ENCODE assay signal across 1 cellular context in the genomic region with DNA sequence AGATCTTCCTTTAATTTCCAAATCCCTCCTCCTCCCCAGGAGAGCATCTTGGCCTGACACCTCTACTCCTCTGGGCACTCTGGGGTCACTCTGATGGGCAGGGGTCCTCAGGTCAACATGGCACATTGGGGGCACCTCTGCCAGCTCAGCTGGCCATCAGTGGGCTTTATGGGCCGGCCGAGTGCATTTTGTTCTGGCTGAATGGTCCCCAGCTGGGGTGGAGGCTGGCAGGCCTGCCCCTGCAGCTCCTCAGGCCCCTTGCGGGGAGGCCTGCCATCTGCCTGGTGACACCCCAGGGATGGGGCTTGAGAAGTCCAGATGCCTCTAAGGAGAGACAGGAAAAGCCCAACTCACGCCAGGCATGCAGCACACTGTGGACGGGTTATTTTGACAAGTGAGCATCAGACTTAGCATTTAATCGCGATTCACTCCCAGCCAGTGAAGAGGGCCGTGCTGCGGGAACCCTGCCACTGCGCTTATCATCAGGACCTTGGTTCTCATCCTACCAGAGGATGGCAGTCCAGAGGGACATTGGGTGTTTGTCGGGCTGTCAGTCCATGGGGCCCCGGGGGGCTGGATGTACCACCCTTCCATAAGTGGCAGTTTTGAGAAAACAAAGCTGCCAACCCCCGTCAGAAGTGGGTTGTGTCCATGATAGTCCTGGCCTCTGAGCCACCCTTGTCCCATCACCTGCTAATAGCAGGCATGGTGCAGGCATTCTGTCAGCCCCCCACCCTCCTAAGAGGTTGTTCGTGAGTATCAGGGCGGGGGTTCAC.
TF ChIP-seq lines count a peak whose summit lies in the region.

No MANE protein-coding gene starts in this region.

TF ChIP-seq in IMR-90, 13 proteins besides CTCF, POLR2A, EP300 and RAD21 (continued from another document):
- TF ChIP-seq, protein P1, sequence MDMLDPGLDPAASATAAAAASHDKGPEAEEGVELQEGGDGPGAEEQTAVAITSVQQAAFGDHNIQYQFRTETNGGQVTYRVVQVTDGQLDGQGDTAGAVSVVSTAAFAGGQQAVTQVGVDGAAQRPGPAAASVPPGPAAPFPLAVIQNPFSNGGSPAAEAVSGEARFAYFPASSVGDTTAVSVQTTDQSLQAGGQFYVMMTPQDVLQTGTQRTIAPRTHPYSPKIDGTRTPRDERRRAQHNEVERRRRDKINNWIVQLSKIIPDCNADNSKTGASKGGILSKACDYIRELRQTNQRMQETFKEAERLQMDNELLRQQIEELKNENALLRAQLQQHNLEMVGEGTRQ (IDR thresholded peaks at IDR 0.05; ENCODE audit: low read depth, low read length): no peak
- no peak for TF ChIP-seq MXI1 (IDR thresholded peaks at IDR 0.05; ENCODE audit: borderline replicate concordance, low read depth, low read length)
TF ChIP-seq in IMR-90: peak in this region for 0.
